Comparison of ENCODE assay signal across 23 cellular contexts in genomic region chr2:197560146-197560665, GRCh38.
"Had no signal": no experiment of that assay in that cellular context is flagged by ENCODE, and none has a peak within 500 bp of the region (broad histone marks: within the 10 kb centered on the region; RNA-seq: fewer than 3 reads in every experiment).

No MANE protein-coding gene starts in this region.

- DNase-seq: activated CD4-positive, alpha-beta T cell treated with anti-CD3 and anti-CD28 coated beads for 4 hours; activated CD4-positive, alpha-beta T cell treated with anti-CD3 and anti-CD28 coated beads, Interleukin-2, amount 50 U/mL, for 4 hours; activated CD8-positive, alpha-beta memory T cell treated with anti-CD3 and anti-CD28 coated beads for 24 hours; activated effector memory CD4-positive, alpha-beta T cell treated with Interleukin-2 at 50 U/mL for 16 hours; activated naive CD4-positive, alpha-beta T cell treated with Interleukin-2 at 50 U/mL for 16 hours; cortex of kidney; foreskin fibroblast; heart right ventricle; kidney glomerular epithelial cell; left lung; lower lobe of right lung; mesendoderm; stimulated activated naive CD4-positive, alpha-beta T cell; upper lobe of left lung had no signal

- H3K36me3 ChIP-seq: cardiac muscle cell, thoracic aorta had no signal

- H3K4me3 Mint-ChIP-seq: activated naive CD8-positive, alpha-beta T cell; nephron had no signal

- H3K9me3 ChIP-seq: ascending aorta, lower lobe of right lung, thoracic aorta, upper lobe of left lung, vagina had no signal

- H3K4me1 Mint-ChIP-seq: brain, nephron had no signal

- H3K4me1 ChIP-seq: ascending aorta, vagina had no signal

- H3K27ac Mint-ChIP-seq: activated naive CD8-positive, alpha-beta T cell; nephron; progenitor cell of endocrine pancreas had no signal

- H3K27ac ChIP-seq: ascending aorta, cardiac muscle cell, heart right ventricle, left lung, lower lobe of right lung, thoracic aorta, upper lobe of left lung, vagina, VCaP had no signal

- H3K27me3 ChIP-seq: ascending aorta, cardiac muscle cell, heart right ventricle, left lung, upper lobe of left lung, vagina had no signal

- ATAC-seq: left lung, lower lobe of right lung had no signal

- H3K4me3 ChIP-seq: ascending aorta, cardiac muscle cell, heart right ventricle, left lung, lower lobe of right lung, thoracic aorta, upper lobe of left lung, vagina had no signal

- H3K27me3 Mint-ChIP-seq: activated naive CD8-positive, alpha-beta T cell; brain; progenitor cell of endocrine pancreas had no signal
